ENCODE assay signal across 8 cellular contexts in the genomic region with DNA sequence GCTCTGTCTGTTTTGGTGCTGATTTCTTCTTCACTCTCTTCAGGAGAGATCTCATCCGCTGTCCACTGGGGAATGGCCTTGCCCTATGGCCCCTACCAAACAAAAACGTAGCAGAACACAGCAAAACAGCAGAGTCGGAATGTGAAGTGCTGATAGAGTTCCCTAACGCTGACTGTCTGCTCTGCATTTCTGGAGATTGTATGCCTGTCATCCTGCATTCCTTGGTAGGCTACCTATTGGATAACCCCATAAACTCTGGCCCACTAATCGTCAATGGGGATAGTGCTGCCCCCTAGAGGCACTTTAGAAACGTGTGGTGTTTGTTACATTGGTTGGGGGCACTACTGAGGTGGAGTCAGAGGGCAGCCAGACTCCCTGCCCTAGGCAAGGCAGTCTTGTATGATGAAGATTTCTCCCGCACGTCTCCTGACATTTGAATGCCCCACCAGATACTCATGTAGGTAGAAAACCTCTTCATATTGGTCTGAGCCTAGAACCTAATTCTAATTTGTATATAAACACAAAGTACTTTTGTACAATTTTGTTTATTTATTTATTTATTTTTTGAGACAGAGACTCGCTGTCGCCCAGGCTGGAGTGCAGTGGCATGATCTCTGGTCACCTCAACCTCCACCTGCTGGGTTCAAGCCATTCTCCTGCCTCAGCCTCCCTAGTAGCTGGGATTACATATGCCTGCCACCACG. TPM values are rescaled to one million over a fixed set of nuclear protein-coding genes. Genes with fewer than 3 reads are reported as not detected.
DNase-seq lines count a peak whose midpoint lies in the region; ATAC-seq and TF ChIP-seq lines count a peak whose summit lies in the region.

No MANE protein-coding gene starts in this region.

- in situ Hi-C loops in G401 (cut with HindIII; ENCODE audit: low sequenced_read_pairs): no loop called here

- H3K4me3 Mint-ChIP-seq in activated naive CD8-positive, alpha-beta T cell treated with anti-CD3 and anti-CD28 coated beads, Interleukin-2, amount 50 U/mL, for 24 hours: no peak overlapping the region

- H3K36me3 Mint-ChIP-seq in activated naive CD8-positive, alpha-beta T cell treated with anti-CD3 and anti-CD28 coated beads, Interleukin-2, amount 50 U/mL, for 24 hours (ENCODE audit: low read depth): no peaks in the 10 kb centered on the region

- H3K9me3 ChIP-seq in Loucy (ENCODE audit: insufficient read depth, low read depth, low read length) (no peaks in the 10 kb centered on the region), right atrium auricular region (no peaks in the 10 kb centered on the region)

- H3F3A ChIP-seq in Loucy (ENCODE audit: low read depth): no peaks in the 10 kb centered on the region

- no peaks in the 10 kb centered on the region for H4K20me1 ChIP-seq in Loucy (ENCODE audit: insufficient read depth, low read length, poor library complexity, severe bottlenecking)

- no peak overlapping the region for H3K27ac ChIP-seq in right atrium auricular region

- peak; percentile 93 for ATAC-seq in activated naive CD8-positive, alpha-beta T cell treated with anti-CD3 and anti-CD28 coated beads, Interleukin-2, amount 50 U/mL, for 24 hours

- H3K27ac Mint-ChIP-seq in activated naive CD8-positive, alpha-beta T cell treated with anti-CD3 and anti-CD28 coated beads, Interleukin-2, amount 50 U/mL, for 24 hours: no peak overlapping the region

- no peaks in the 10 kb centered on the region for H3K9me2 ChIP-seq in Loucy (replicated peaks; ENCODE audit: low read depth, low read length)

- H3K4me1 ChIP-seq in Loucy (ENCODE audit: insufficient read depth, low read length, poor library complexity, severe bottlenecking) (no peaks in the 10 kb centered on the region), right atrium auricular region (no peaks in the 10 kb centered on the region)

- H3K4me3 ChIP-seq in Loucy (ENCODE audit: low read length, poor library complexity, severe bottlenecking) (no peak overlapping the region), right atrium auricular region (no peak overlapping the region)

- DNase-seq in G401 (ENCODE audit: low spot score): peak; percentile 87
- peak; percentile 56 for DNase-seq in RPMI8226
- DNase-seq in activated naive CD8-positive, alpha-beta T cell treated with anti-CD3 and anti-CD28 coated beads, Interleukin-2, amount 50 U/mL, for 24 hours: peak; percentile 52
- peak; percentile 71 for DNase-seq in right atrium auricular region (ENCODE audit: low spot score)
- peak; percentile 66 for DNase-seq in renal cortical epithelial cell (ENCODE audit: low read depth)
- DNase-seq in HPDE6-E6E7 (ENCODE audit: extremely low spot score): no peak
- DNase-seq in ureter (ENCODE audit: low spot score): no peak

- peak; percentile 89 for TF ChIP-seq CTCF in Loucy (conservative IDR thresholded peaks at IDR 0.05; ENCODE audit: low read length)
- peak; percentile 67 to 78 for TF ChIP-seq CTCF in right atrium auricular region (IDR thresholded peaks at IDR 0.05)

- H3K27me3 ChIP-seq in Loucy (ENCODE audit: insufficient read depth, low read length, poor library complexity, severe bottlenecking) (no peaks in the 10 kb centered on the region), right atrium auricular region (no peaks in the 10 kb centered on the region)

- no peak overlapping the region for H3K4me2 ChIP-seq in Loucy (ENCODE audit: low read depth, low read length, poor library complexity, severe bottlenecking)

- no peak overlapping the region for H3K9ac ChIP-seq in Loucy (ENCODE audit: low read depth, low read length, poor library complexity, severe bottlenecking)

- H3K9me3 Mint-ChIP-seq in activated naive CD8-positive, alpha-beta T cell treated with anti-CD3 and anti-CD28 coated beads, Interleukin-2, amount 50 U/mL, for 24 hours: no peaks in the 10 kb centered on the region

- H3K4me1 Mint-ChIP-seq in activated naive CD8-positive, alpha-beta T cell treated with anti-CD3 and anti-CD28 coated beads, Interleukin-2, amount 50 U/mL, for 24 hours: no peaks in the 10 kb centered on the region

- no peak overlapping the region for H2AFZ ChIP-seq in Loucy (ENCODE audit: low read length)

- no peaks in the 10 kb centered on the region for H3K79me2 ChIP-seq in Loucy (ENCODE audit: insufficient read depth, low read length)

- H3K36me3 ChIP-seq in Loucy (ENCODE audit: insufficient read depth, low read length) (no peaks in the 10 kb centered on the region), right atrium auricular region (no peaks in the 10 kb centered on the region)

- H3K27me3 Mint-ChIP-seq in activated naive CD8-positive, alpha-beta T cell treated with anti-CD3 and anti-CD28 coated beads, Interleukin-2, amount 50 U/mL, for 24 hours: peaks cover 3% of the 10 kb centered on the region

RNA-seq across cellular contexts. Expression of a gene that starts 15.6 kb away (rescaled TPM):
- total RNA-seq in G401 (2014; rRNA removed; shearing (Covaris generic)): 31.8 and 64.0 TPM in 2 replicates
- 10 to 100 TPM; 26.9 to 32.2 TPM for total RNA-seq in right atrium auricular region
- total RNA-seq in renal cortical epithelial cell: 15.3 and 23.4 TPM in 2 replicates
- 30.4 TPM for total RNA-seq in ureter

Comparison
In these comparisons a context has a peak if more than half of its experiments do, and no peak if none do; other contexts are left out.
1. DNase-seq: peak in G401 (single experiment), RPMI8226 (single experiment), activated naive CD8-positive, alpha-beta T cell treated with anti-CD3 and anti-CD28 coated beads, Interleukin-2, amount 50 U/mL, for 24 hours (single experiment), right atrium auricular region (single experiment) and renal cortical epithelial cell (single experiment); none in HPDE6-E6E7 (single experiment) and ureter (single experiment).